ENCODE assay signal across 32 cellular contexts in genomic region chr4:67764183-67764582, GRCh38. TPM values are rescaled to one million over a fixed set of nuclear protein-coding genes. Genes with fewer than 3 reads are reported as not detected.
"Had no signal": no experiment of that assay in that cellular context is flagged by ENCODE, and none has a peak within 500 bp of the region (broad histone marks: within the 10 kb centered on the region; RNA-seq: fewer than 3 reads in every experiment).

No MANE protein-coding gene starts in this region.

- H3K27me3 ChIP-seq: ascending aorta, cardiac muscle cell had no signal

- DNase-seq: activated B cell treated with CpG ODN at 0.5 μM for 24 hours; activated CD4-positive, alpha-beta memory T cell treated with anti-CD3 and anti-CD28 coated beads, Interleukin-2, amount 10 ng/mL, durations not matched to agents 7 days and 5 days; activated CD4-positive, alpha-beta T cell treated with anti-CD3 and anti-CD28 coated beads for 4 hours; activated CD4-positive, alpha-beta T cell treated with anti-CD3 and anti-CD28 coated beads, Interleukin-2, amount 10 ng/mL, durations not matched to agents 7 days and 5 days; activated CD4-positive, alpha-beta T cell treated with anti-CD3 and anti-CD28 coated beads, Interleukin-2, amount 50 U/mL, for 48 hours; activated CD4-positive, CD25-positive, alpha-beta regulatory T cell treated with anti-CD3 and anti-CD28 coated beads, Interleukin-2, amount 50 U/mL, for 72 hours; activated CD8-positive, alpha-beta memory T cell treated with anti-CD3 and anti-CD28 coated beads for 24 hours; activated CD8-positive, alpha-beta memory T cell treated with anti-CD3 and anti-CD28 coated beads, Interleukin-2, amount 10 ng/mL, durations not matched to agents 7 days and 5 days; activated CD8-positive, alpha-beta memory T cell treated with anti-CD3 and anti-CD28 coated beads, Interleukin-2, amount 50 U/mL, for 48 hours; activated CD8-positive, alpha-beta T cell treated with anti-CD3 and anti-CD28 coated beads, Interleukin-2, amount 10 ng/mL, durations not matched to agents 7 days and 5 days; activated effector memory CD4-positive, alpha-beta T cell treated with Interleukin-2 at 50 U/mL for 16 hours; activated gamma-delta T cell; activated naive CD4-positive, alpha-beta T cell treated with anti-CD3 and anti-CD28 coated beads, Interleukin-2, amount 10 ng/mL, durations not matched to agents 7 days and 5 days; activated naive CD4-positive, alpha-beta T cell treated with Interleukin-2 at 50 U/mL for 16 hours; activated naive CD8-positive, alpha-beta T cell treated with anti-CD3 and anti-CD28 coated beads, Interleukin-2, amount 10 ng/mL, durations not matched to agents 7 days and 5 days; activated naive CD8-positive, alpha-beta T cell treated with anti-CD3 and anti-CD28 coated beads, Interleukin-2, amount 50 U/mL, for 24 hours; activated T-cell treated with anti-CD3 and anti-CD28 coated beads, Interleukin-2, amount 50 U/mL, for 24 hours; activated T-cell treated with anti-CD3 and anti-CD28 coated beads, Interleukin-2, amount 50 U/mL, for 48 hours; amygdala; anterior cingulate cortex; caudate nucleus; cerebellar nuclear complex; T-helper 2 cell; T-helper 9 cell had no signal

- ATAC-seq: activated CD8-positive, alpha-beta memory T cell treated with anti-CD3 and anti-CD28 coated beads, Interleukin-2, amount 10 ng/mL, durations not matched to agents 7 days and 5 days; activated CD8-positive, alpha-beta T cell treated with anti-CD3 and anti-CD28 coated beads, Interleukin-2, amount 10 ng/mL, durations not matched to agents 7 days and 5 days; activated naive CD8-positive, alpha-beta T cell treated with anti-CD3 and anti-CD28 coated beads, Interleukin-2, amount 50 U/mL, for 24 hours had no signal

- H3K36me3 ChIP-seq: ascending aorta, cardiac muscle cell had no signal

- H3K9me3 ChIP-seq: ascending aorta had no signal

- H3K4me3 ChIP-seq: ascending aorta, cardiac muscle cell had no signal

- H3K27ac ChIP-seq: ascending aorta, cardiac muscle cell, VCaP had no signal

- FAIRE-seq: bronchial epithelial cell, TTC549 had no signal

- H3K4me1 ChIP-seq: ascending aorta had no signal

RNA-seq across cellular contexts. Expression of gene GNRHR, which starts 10.0 kb away (rescaled TPM):
- total RNA-seq: activated B cell treated with CpG ODN at 0.5 μM for 24 hours; activated CD4-positive, alpha-beta memory T cell treated with anti-CD3 and anti-CD28 coated beads, Interleukin-2, amount 10 ng/mL, durations not matched to agents 7 days and 5 days; activated CD4-positive, alpha-beta T cell treated with anti-CD3 and anti-CD28 coated beads, Interleukin-2, amount 10 ng/mL, durations not matched to agents 7 days and 5 days; activated CD8-positive, alpha-beta memory T cell treated with anti-CD3 and anti-CD28 coated beads, Interleukin-2, amount 10 ng/mL, durations not matched to agents 7 days and 5 days; activated CD8-positive, alpha-beta T cell treated with anti-CD3 and anti-CD28 coated beads, Interleukin-2, amount 10 ng/mL, durations not matched to agents 7 days and 5 days; activated naive CD8-positive, alpha-beta T cell treated with anti-CD3 and anti-CD28 coated beads, Interleukin-2, amount 10 ng/mL, durations not matched to agents 7 days and 5 days; activated T-helper 2 cell treated with anti-CD3 and anti-CD28 coated beads, Interferon-gamma antibody, Interleukin-2, Interleukin-4, amounts not matched to agents 10 μg/mL and 5 μg/mL and 100 μg/mL, durations not matched to agents 14 hours and 24 hours and 36 hours; ascending aorta; cardiac muscle cell; chondrocyte had no signal
- polyA plus RNA-seq: adipose tissue had no signal
